Comparison of ENCODE assay signal across 8 cellular contexts in the genomic region with DNA sequence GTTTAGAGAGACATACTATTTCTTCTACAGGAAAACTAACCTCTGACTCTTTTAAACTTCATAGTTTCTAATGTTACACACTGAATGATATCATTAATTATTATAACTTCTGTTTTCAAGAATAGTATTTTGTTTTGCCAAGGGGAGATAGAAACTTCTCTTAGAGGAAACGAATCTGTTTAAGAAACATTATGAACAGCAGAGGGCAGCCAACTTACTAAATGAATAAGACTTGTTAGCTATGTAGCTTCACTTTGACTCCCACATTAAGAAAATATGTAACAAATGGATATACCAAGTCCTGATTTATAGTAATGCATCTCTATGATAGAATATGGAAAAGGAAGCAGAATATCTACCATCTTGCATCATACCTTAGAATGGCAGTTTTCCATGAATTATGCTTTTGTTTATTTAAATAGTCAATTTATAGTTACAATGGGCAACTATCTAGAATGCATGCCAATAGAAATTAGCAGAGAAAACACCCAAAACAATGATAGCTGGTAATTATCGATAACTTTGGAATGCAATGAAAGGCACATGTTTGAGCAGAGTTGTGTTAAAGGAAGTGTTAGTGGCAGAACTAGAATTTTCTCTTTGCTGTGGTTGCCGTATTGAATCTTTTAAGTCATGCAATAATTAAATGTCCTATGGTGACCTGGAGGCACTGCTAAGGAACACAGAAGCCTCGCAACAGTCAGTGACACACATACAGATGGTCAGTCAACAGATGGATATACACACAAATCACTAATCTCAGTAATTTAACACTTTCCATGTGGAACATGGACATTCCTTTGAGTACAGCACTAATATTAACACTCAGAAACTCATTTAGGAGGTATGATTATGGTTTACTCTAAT.
A peak's percentile ranks its signal among the peaks of the same experiment; 100 is the strongest.
DNase-seq lines count a peak whose midpoint lies in the region; ATAC-seq, FAIRE-seq and TF ChIP-seq lines count a peak whose summit lies in the region.

No MANE protein-coding gene starts in this region.

- H3K4me1 Mint-ChIP-seq in CD14-positive monocyte (no peaks in the 10 kb centered on the region), GM23338 (peaks cover 38% of the 10 kb centered on the region)
- H3K4me1 Mint-ChIP-seq in CD8-positive, alpha-beta T cell (ENCODE audit: low read depth) = peaks cover 3% of the 10 kb centered on the region

- no peak overlapping the region for H4K5ac ChIP-seq in mesendoderm (ENCODE audit: low read length)

- H2AK5ac ChIP-seq in mesendoderm (ENCODE audit: low read length) = no peak overlapping the region

- no peaks in the 10 kb centered on the region for H3K36me3 Mint-ChIP-seq in CD14-positive monocyte
- H3K36me3 Mint-ChIP-seq in GM23338 (ENCODE audit: low read depth) = peaks cover 18% of the 10 kb centered on the region
- no peaks in the 10 kb centered on the region for H3K36me3 Mint-ChIP-seq in CD8-positive, alpha-beta T cell

- H3K27me3 Mint-ChIP-seq in CD14-positive monocyte (ENCODE audit: low read depth in 3 of 3) (peaks cover 41 to 49% (median 42%) of the 10 kb centered on the region in 3 donors), GM23338 (ENCODE audit: insufficient read depth, low read depth, poor library complexity) (peaks cover 2% of the 10 kb centered on the region)
- H3K27me3 Mint-ChIP-seq in CD8-positive, alpha-beta T cell (ENCODE audit: low read depth) = peaks cover 29% of the 10 kb centered on the region

- no peak overlapping the region for H3K4me3 ChIP-seq in GM23338
- H3K4me3 ChIP-seq in bronchial epithelial cell (ENCODE audit: low read depth, low read length) = no peak overlapping the region
- H3K4me3 ChIP-seq in mesendoderm (ENCODE audit: low read length) = no peak overlapping the region
- no peak overlapping the region for H3K4me3 ChIP-seq in CD8-positive, alpha-beta T cell (ENCODE audit: low read depth, low read length)

- no peak overlapping the region for H2BK15ac ChIP-seq in mesendoderm (replicated peaks; ENCODE audit: low read depth)

- H3K9ac ChIP-seq in mesendoderm (ENCODE audit: low read length) = no peak overlapping the region

- WGBS in mesendoderm (ENCODE audit: extremely low coverage, insufficient coverage, low lambda C conversion rate) = no CpG with 5 or more reads among the region's 4 CpGs

- H3K79me1 ChIP-seq in mesendoderm (ENCODE audit: low read length) = no peaks in the 10 kb centered on the region

- ATAC-seq in GM23338 (no peak), GM19467 (IDR thresholded peaks at IDR 0.05; ENCODE audit: unreplicated experiment) (no peak), GM18873 (IDR thresholded peaks at IDR 0.05; ENCODE audit: low FRiP score, unreplicated experiment) (no peak)
- ATAC-seq in CD8-positive, alpha-beta T cell = no peak

- H4K8ac ChIP-seq in mesendoderm (ENCODE audit: low read depth, low read length) = no peak overlapping the region

- H3K27ac ChIP-seq in GM23338 (ENCODE audit: low read depth) = peak overlapping the region; percentile 23; the same call in 1 of the 2 replicates
- no peak overlapping the region for H3K27ac ChIP-seq in mesendoderm (ENCODE audit: low read depth, low read length)
- H3K27ac ChIP-seq in CD8-positive, alpha-beta T cell (ENCODE audit: low read depth, low read length) = no peak overlapping the region

- H2BK120ac ChIP-seq in mesendoderm (ENCODE audit: low read depth, low read length) = no peak overlapping the region

- H3K4me3 Mint-ChIP-seq in CD14-positive monocyte = no peak overlapping the region
- no peak overlapping the region for H3K4me3 Mint-ChIP-seq in GM23338
- H3K4me3 Mint-ChIP-seq in CD8-positive, alpha-beta T cell = no peak overlapping the region

- H3K4ac ChIP-seq in mesendoderm (ENCODE audit: low read depth, low read length) = no peak overlapping the region

- H3K9me3 Mint-ChIP-seq in CD14-positive monocyte (peaks cover 0 to 2% (median 0%) of the 10 kb centered on the region in 7 donors), GM23338 (no peaks in the 10 kb centered on the region)
- H3K9me3 Mint-ChIP-seq in CD8-positive, alpha-beta T cell = no peaks in the 10 kb centered on the region

- POLR2A ChIA-PET in CD8-positive, alpha-beta T cell (lab: Charles Lee) = interaction anchor here (1.0 kb wide), 1 partner anchor 14 kb away, joined by 3 read pairs; no protein-coding TSS in a partner anchor

- H3K4me2 ChIP-seq in GM23338 (0 out of 2 replicates have a peak overlapping the region, but pooled peaks have one; percentile 9), mesendoderm (ENCODE audit: low read length) (no peak overlapping the region)

- H3K27me3 ChIP-seq in GM23338 (ENCODE audit: insufficient read depth) (no peaks in the 10 kb centered on the region), bronchial epithelial cell (ENCODE audit: control insufficient read depth, insufficient read depth, low read length) (no peaks in the 10 kb centered on the region), mesendoderm (ENCODE audit: insufficient read depth, low read length, poor library complexity) (no peaks in the 10 kb centered on the region)
- no peaks in the 10 kb centered on the region for H3K27me3 ChIP-seq in CD8-positive, alpha-beta T cell (ENCODE audit: insufficient read depth, low read length)

- TF ChIP-seq CTCF in CD14-positive monocyte (IDR thresholded peaks at IDR 0.05) = peak; percentile 62
- peak; percentile 49 to 67; a peak in 3 of 4 replicates for TF ChIP-seq CTCF in GM23338 (conservative IDR thresholded peaks at IDR 0.05; ENCODE audit: low read depth in 2 of 2)
- peak; percentile 21 for TF ChIP-seq CTCF in bronchial epithelial cell (IDR thresholded peaks at IDR 0.05; ENCODE audit: insufficient read depth, low read length, severe bottlenecking)
- no peak for TF ChIP-seq CTCF in CD8-positive, alpha-beta T cell (IDR thresholded peaks at IDR 0.05)

- no peaks in the 10 kb centered on the region for H4K20me1 ChIP-seq in GM23338 (replicated peaks; ENCODE audit: insufficient read depth)

- no peaks in the 10 kb centered on the region for H3K36me3 ChIP-seq in GM23338 (ENCODE audit: insufficient read depth)
- no peaks in the 10 kb centered on the region for H3K36me3 ChIP-seq in bronchial epithelial cell (ENCODE audit: control insufficient read depth, insufficient read depth, low read length)
- no peaks in the 10 kb centered on the region for H3K36me3 ChIP-seq in mesendoderm (ENCODE audit: control insufficient read depth, insufficient read depth, low read length)
- H3K36me3 ChIP-seq in CD8-positive, alpha-beta T cell (ENCODE audit: insufficient read depth, low read length) = no peaks in the 10 kb centered on the region

- peaks cover 46% of the 10 kb centered on the region for H3K4me1 ChIP-seq in GM23338 (ENCODE audit: insufficient read depth)
- H3K4me1 ChIP-seq in mesendoderm (ENCODE audit: control insufficient read depth, low read depth, low read length) = no peaks in the 10 kb centered on the region
- no peaks in the 10 kb centered on the region for H3K4me1 ChIP-seq in CD8-positive, alpha-beta T cell (ENCODE audit: insufficient read depth, low read length)

- no peak overlapping the region for H2AFZ ChIP-seq in GM23338

- FAIRE-seq in bronchial epithelial cell (lab: Jason Lieb, UNC) = no peak

- H3K79me2 ChIP-seq in GM23338 (replicated peaks; ENCODE audit: insufficient read depth) = no peaks in the 10 kb centered on the region
- H3K79me2 ChIP-seq in mesendoderm (ENCODE audit: control insufficient read depth, insufficient read depth, low read length) = no peaks in the 10 kb centered on the region

- H3K9me3 ChIP-seq in CD8-positive, alpha-beta T cell (ENCODE audit: low read length) = no peaks in the 10 kb centered on the region

- no peak overlapping the region for H3K56ac ChIP-seq in mesendoderm (ENCODE audit: low read length)

- no peak overlapping the region for H3K18ac ChIP-seq in mesendoderm (ENCODE audit: low read length)

- no peaks in the 10 kb centered on the region for H3F3A ChIP-seq in GM23338 (replicated peaks; ENCODE audit: low read depth)

- DNase-seq in CD14-positive monocyte (ENCODE audit: low spot score) (no peak), GM23338 (ENCODE audit: low spot score) (peak; percentile 85), NCI-H526 treated with DMSO at 0.1 percent for 48 hours (lab: John Stamatoyannopoulos, UW) (peak; percentile 22), bronchial epithelial cell (ENCODE audit: low read depth) (peak; percentile 74), mesendoderm (peak; percentile 72)
- no peak for DNase-seq in CD8-positive, alpha-beta T cell

- H3K27ac Mint-ChIP-seq in CD14-positive monocyte (no peak overlapping the region), GM23338 (0 out of 2 replicates have a peak overlapping the region, but pooled peaks have one; percentile 37)
- no peak overlapping the region for H3K27ac Mint-ChIP-seq in CD8-positive, alpha-beta T cell

- intact Hi-C loops in CD14-positive monocyte (cut with micrococcal nuclease) = loop anchor here (2.0 to 5.0 kb wide), 2 partner anchors 396 to 398 kb away; no protein-coding TSS in a partner anchor
- intact Hi-C loops in CD8-positive, alpha-beta T cell (cut with DNase I, micrococcal nuclease) = loop anchor here (1.0 to 5.0 kb wide), 4 partner anchors 397 to 946 kb away; no protein-coding TSS in a partner anchor

- CTCF ChIA-PET in CD8-positive, alpha-beta T cell (lab: Charles Lee) = interaction anchor here (1.1 kb wide), 1 partner anchor 13 kb away, joined by 3 read pairs; no protein-coding TSS in a partner anchor

- no peak overlapping the region for H3K23ac ChIP-seq in mesendoderm (ENCODE audit: low read length)

- peaks cover 2% of the 10 kb centered on the region; the same call in 1 of the 2 replicates for H3K9me2 ChIP-seq in GM23338 (ENCODE audit: insufficient read depth)

- H2BK5ac ChIP-seq in mesendoderm (ENCODE audit: low read length) = no peak overlapping the region

Comparison
In these comparisons a context has a peak if more than half of its experiments do, and no peak if none do; other contexts are left out.
1. DNase-seq: peak in GM23338 (single experiment), NCI-H526 treated with DMSO at 0.1 percent for 48 hours (single experiment), bronchial epithelial cell (single experiment) and mesendoderm (single experiment); none in CD14-positive monocyte (single experiment) and CD8-positive, alpha-beta T cell (0 of 7).